Comparison of ENCODE assay signal across 9 cellular contexts in the genomic region with DNA sequence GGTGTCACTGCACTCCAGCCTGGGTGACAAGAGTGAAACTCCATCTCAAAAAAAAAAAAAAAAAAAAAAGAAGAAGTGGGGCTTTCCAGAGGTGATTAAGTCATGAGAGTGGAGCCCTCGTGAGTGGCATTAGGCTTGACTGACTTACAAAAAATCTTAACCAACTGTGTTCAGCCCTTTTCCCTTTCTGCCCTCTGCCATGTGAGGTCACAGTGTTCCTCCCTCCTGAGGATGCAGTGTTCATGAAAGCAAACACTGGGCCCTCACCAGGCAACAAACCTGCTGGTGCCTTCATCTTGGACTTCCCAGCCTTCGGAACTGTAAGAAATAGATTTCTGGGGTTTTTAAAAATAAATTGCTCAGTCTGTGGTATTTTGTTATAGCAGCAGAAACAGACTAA. TPM values are rescaled to one million over a fixed set of nuclear protein-coding genes. Genes with fewer than 3 reads are reported as not detected.
DNase-seq lines count a peak whose midpoint lies in the region; ATAC-seq and TF ChIP-seq lines count a peak whose summit lies in the region.
"Had no signal": no experiment of that assay in that cellular context is flagged by ENCODE, and none has a peak within 500 bp of the region (broad histone marks: within the 10 kb centered on the region; RNA-seq: fewer than 3 reads in every experiment).

No MANE protein-coding gene starts in this region.

- H2AFZ ChIP-seq in OCI-LY3 (ENCODE audit: low read depth, low read length) (no peak overlapping the region), hepatocyte (no peak overlapping the region)

- peak; percentile 56 for TF ChIP-seq POLR2A in GM19099 (IDR thresholded peaks at IDR 0.05; ENCODE audit: extremely low read depth, insufficient read length, low read depth)

- peak overlapping the region; percentile 95 for H3K9ac ChIP-seq in OCI-LY3 (ENCODE audit: low read length)

- 95% methylated on average over 2 of the region's 2 CpGs for WGBS in hepatocyte (ENCODE audit: low lambda C conversion rate, missing lambda C conversion rate)

- H3K27ac ChIP-seq in OCI-LY3 (ENCODE audit: low read length) (peak overlapping the region; percentile 83), hepatocyte (no peak overlapping the region)

- TF ChIP-seq CTCF in OCI-LY3 (IDR thresholded peaks at IDR 0.05; ENCODE audit: low read depth, low read length), result no peak
- TF ChIP-seq CTCF in hepatocyte (IDR thresholded peaks at IDR 0.05; ENCODE audit: poor library complexity), result no peak

- H3K27me3 ChIP-seq in OCI-LY3 (ENCODE audit: low read depth, low read length), result no peaks in the 10 kb centered on the region
- no peaks in the 10 kb centered on the region for H3K27me3 ChIP-seq in hepatocyte

- H4K20me1 ChIP-seq in OCI-LY3 (ENCODE audit: insufficient read depth, low read length), result peaks cover 20% of the 10 kb centered on the region
- no peaks in the 10 kb centered on the region for H4K20me1 ChIP-seq in hepatocyte (ENCODE audit: insufficient read depth, poor library complexity, severe bottlenecking)

- ATAC-seq in HG02970 (IDR thresholded peaks at IDR 0.05; ENCODE audit: low FRiP score, unreplicated experiment), result peak; percentile 86

- H3K9me3 ChIP-seq in OCI-LY3 (ENCODE audit: insufficient read depth, low read length) (no peaks in the 10 kb centered on the region), hepatocyte (ENCODE audit: low read depth) (no peaks in the 10 kb centered on the region)

- H3K4me2 ChIP-seq in OCI-LY3 (ENCODE audit: low read length) (peak overlapping the region; percentile 66), hepatocyte (no peak overlapping the region)

- H3K36me3 ChIP-seq in OCI-LY3 (replicated peaks; ENCODE audit: low read depth, low read length), result peaks cover 24% of the 10 kb centered on the region
- no peaks in the 10 kb centered on the region for H3K36me3 ChIP-seq in hepatocyte (replicated peaks; ENCODE audit: insufficient read depth, low read depth)

- H3K4me3 ChIP-seq in OCI-LY3 (ENCODE audit: low read length) (peak overlapping the region; percentile 79), hepatocyte (no peak overlapping the region)

- H3K4me1 ChIP-seq in OCI-LY3 (ENCODE audit: low read length), result peaks cover 78% of the 10 kb centered on the region
- H3K4me1 ChIP-seq in hepatocyte (ENCODE audit: insufficient read depth), result no peaks in the 10 kb centered on the region

- H3K9me2 ChIP-seq in hepatocyte (replicated peaks; ENCODE audit: insufficient read depth), result no peaks in the 10 kb centered on the region

- H3K79me2 ChIP-seq in OCI-LY3 (ENCODE audit: low read length) (peaks cover 75% of the 10 kb centered on the region), hepatocyte (no peaks in the 10 kb centered on the region)

- DNase-seq in GDM1 (lab: John Stamatoyannopoulos, UW) (peak; percentile 16), NCI-H446 treated with DMSO at 0.1 percent for 48 hours (lab: John Stamatoyannopoulos, UW) (no peak), NCI-H1417 (lab: John Stamatoyannopoulos, UW) (no peak), hepatocyte (ENCODE audit: low spot score) (no peak)
- no peak for DNase-seq in activated effector memory CD4-positive, alpha-beta T cell treated with Interleukin-2 at 50 U/mL for 16 hours
- DNase-seq: activated CD4-positive, alpha-beta T cell treated with anti-CD3 and anti-CD28 coated beads, Interleukin-2, amount 10 ng/mL, durations not matched to agents 24 days and 14 days had no signal

RNA-seq across cellular contexts. Expression of a gene that starts 37.0 kb away (rescaled TPM):
- 34.6 and 37.4 TPM in 2 replicates for total RNA-seq in hepatocyte
- polyA plus RNA-seq in hepatocyte, result 26.9 and 27.2 TPM in 2 replicates

RNA-seq across cellular contexts. Expression of a gene that starts 49.2 kb away (rescaled TPM):
- 10.3 and 17.6 TPM in 2 replicates for total RNA-seq in hepatocyte
- polyA plus RNA-seq in hepatocyte, result 12.0 and 13.7 TPM in 2 replicates
